In genomic region chr1:7526867-7527732, GRCh38 we compare ENCODE assay signal across 14 cellular contexts.
DNase-seq lines count a peak whose midpoint lies in the region; ATAC-seq, FAIRE-seq and TF ChIP-seq lines count a peak whose summit lies in the region.
"Had no signal": no experiment of that assay in that cellular context is flagged by ENCODE, and none has a peak within 500 bp of the region (broad histone marks: within the 10 kb centered on the region; RNA-seq: fewer than 3 reads in every experiment).

No MANE protein-coding gene starts in this region.

- in situ Hi-C loops in IMR-90 (cut with MboI; ENCODE audit: low sequenced_read_pairs) = no loop called here

- H3K4me3 Mint-ChIP-seq in osteocyte (ENCODE audit: unreplicated experiment) = no peak overlapping the region
- H3K4me3 Mint-ChIP-seq in activated CD4-positive, alpha-beta T cell treated with anti-CD3 and anti-CD28 coated beads, Interleukin-2, amount 10 ng/mL, durations not matched to agents 7 days and 5 days = no peak overlapping the region

- CTCF ChIA-PET in IMR-90 (lab: Yijun Ruan, JAX) = no interaction called here
- CTCF ChIA-PET in activated CD4-positive, alpha-beta T cell treated with anti-CD3 and anti-CD28 coated beads, Interleukin-2, amount 10 ng/mL, durations not matched to agents 7 days and 5 days (lab: Charles Lee) = interaction anchor here (0.9 to 1.5 kb wide), 2 partner anchors 10 to 11 kb away, joined by 3 to 5 read pairs; no protein-coding TSS in a partner anchor

- H3K9me1 ChIP-seq in IMR-90 (ENCODE audit: insufficient read depth, low read length) = 0 out of 2 replicates have a peak, but pooled peaks cover 3% of the 10 kb centered on the region

- no peak overlapping the region for H4K5ac ChIP-seq in IMR-90 (ENCODE audit: low read depth, low read length)

- H4K8ac ChIP-seq in IMR-90 (ENCODE audit: low read depth in 2 of 2, low read length in 2 of 2) = peak overlapping the region in 1 of 2 experiments; percentile 53; a peak in 1 of 4 replicates

- H3K27me3 ChIP-seq in IMR-90 (ENCODE audit: control insufficient read depth, insufficient read depth, low read length) (no peaks in the 10 kb centered on the region), bronchial epithelial cell (ENCODE audit: control insufficient read depth, insufficient read depth, low read length) (no peaks in the 10 kb centered on the region)
- H3K27me3 ChIP-seq: left lung had no signal

- peak overlapping the region; percentile 73 for H2AFZ ChIP-seq in IMR-90 (replicated peaks; ENCODE audit: low read length, poor library complexity)

- H2AK5ac ChIP-seq in IMR-90 (ENCODE audit: low read depth, low read length) = no peak overlapping the region

- BruUV-seq in IMR-90 (replicated peaks; lab: Mats Ljungman, UMichigan) = no TSS peak

- no peaks in the 10 kb centered on the region for H4K20me1 ChIP-seq in IMR-90 (ENCODE audit: insufficient read depth, low read length)

- H3K27ac ChIP-seq in IMR-90 (ENCODE audit: insufficient read depth, low read length) = no peak overlapping the region
- H3K27ac ChIP-seq: left lung, WERI-Rb-1 had no signal

- H3K27me3 Mint-ChIP-seq in osteocyte (ENCODE audit: unreplicated experiment) = no peaks in the 10 kb centered on the region
- no peaks in the 10 kb centered on the region for H3K27me3 Mint-ChIP-seq in activated CD4-positive, alpha-beta T cell treated with anti-CD3 and anti-CD28 coated beads, Interleukin-2, amount 10 ng/mL, durations not matched to agents 7 days and 5 days

- H3K4me1 ChIP-seq in IMR-90 (ENCODE audit: control insufficient read depth, insufficient read depth, low read length) = peaks cover 8% of the 10 kb centered on the region
- H3K4me1 ChIP-seq: left lung had no signal

- H3K9me3 ChIP-seq in IMR-90 (ENCODE audit: control insufficient read depth, insufficient read depth, low read length) = no peaks in the 10 kb centered on the region
- H3K9me3 ChIP-seq: left lung had no signal

- peak overlapping the region; percentile 29 for H2BK5ac ChIP-seq in IMR-90 (ENCODE audit: low read depth, low read length, poor library complexity, severe bottlenecking)

- TF ChIP-seq CTCF in IMR-90 (conservative IDR thresholded peaks at IDR 0.05; ENCODE audit: low read depth, low read length) (no peak), bronchial epithelial cell (IDR thresholded peaks at IDR 0.05; ENCODE audit: insufficient read depth, low read length, severe bottlenecking) (no peak), osteocyte (IDR thresholded peaks at IDR 0.05) (no peak)

- no peak for TF ChIP-seq POLR2A in IMR-90 (IDR thresholded peaks at IDR 0.05; ENCODE audit: low read depth, low read length)

- peak; percentile 85 for DNase-seq in EH (ENCODE audit: low read depth)
- DNase-seq in IMR-90 = peak; percentile 84
- DNase-seq in bronchial epithelial cell (ENCODE audit: low read depth) = peak; percentile 54
- DNase-seq in osteocyte (ENCODE audit: extremely low spot score, unreplicated experiment) = no peak
- DNase-seq in NCI-H2196 treated with DMSO at 0.1 percent for 48 hours (lab: John Stamatoyannopoulos, UW; ENCODE audit: unreplicated experiment) = no peak
- DNase-seq in activated CD4-positive, alpha-beta T cell treated with anti-CD3 and anti-CD28 coated beads, Interleukin-2, amount 10 ng/mL, durations not matched to agents 7 days and 5 days = no peak
- DNase-seq in stimulated activated CD4-positive, alpha-beta T cell treated with anti-CD3 and anti-CD28 coated beads, Interleukin-4, amount 100 ng/mL, for 1 hour = no peak
- DNase-seq: activated naive CD4-positive, alpha-beta T cell treated with anti-CD3 and anti-CD28 coated beads, Interleukin-2, amount 50 U/mL, for 16 hours; C1 segment of cervical spinal cord; DMS53; NCI-H526 treated with DMSO at 0.1 percent for 48 hours; stimulated activated CD4-positive, alpha-beta T cell treated with anti-CD3 and anti-CD28 coated beads, Interleukin-12 subunit alpha, Interleukin-12 subunit beta, amount 100 ng/mL, for 4 hours; WERI-Rb-1 had no signal

- no peak overlapping the region for H2BK15ac ChIP-seq in IMR-90 (ENCODE audit: low read depth, low read length)

- intact Hi-C loops in IMR-90 (cut with micrococcal nuclease) = no loop called here

- H3K23ac ChIP-seq in IMR-90 (ENCODE audit: low read depth, low read length) = no peak overlapping the region

- H3K4me2 ChIP-seq in IMR-90 (ENCODE audit: low read depth, low read length) = no peak overlapping the region

- H3K56ac ChIP-seq in IMR-90 (ENCODE audit: extremely low read depth, insufficient read depth, low read length) = no peak overlapping the region

- no peak overlapping the region for H2AK9ac ChIP-seq in IMR-90 (replicated peaks; ENCODE audit: low read depth, low read length, poor library complexity)

- no peak overlapping the region for H3K4ac ChIP-seq in IMR-90 (ENCODE audit: low read depth, low read length)

- H3K14ac ChIP-seq in IMR-90 (replicated peaks; ENCODE audit: low read depth, low read length) = no peak overlapping the region

- H3K27ac Mint-ChIP-seq in osteocyte (ENCODE audit: unreplicated experiment) = peak overlapping the region; percentile 50
- no peak overlapping the region for H3K27ac Mint-ChIP-seq in activated CD4-positive, alpha-beta T cell treated with anti-CD3 and anti-CD28 coated beads, Interleukin-2, amount 10 ng/mL, durations not matched to agents 7 days and 5 days

- H3K9ac ChIP-seq in IMR-90 (ENCODE audit: low read depth, low read length) = no peak overlapping the region

- no peaks in the 10 kb centered on the region for H3K9me3 Mint-ChIP-seq in osteocyte (ENCODE audit: unreplicated experiment)
- no peaks in the 10 kb centered on the region for H3K9me3 Mint-ChIP-seq in activated CD4-positive, alpha-beta T cell treated with anti-CD3 and anti-CD28 coated beads, Interleukin-2, amount 10 ng/mL, durations not matched to agents 7 days and 5 days

- peak; percentile 41 for ATAC-seq in IMR-90 (ENCODE audit: low read depth)

- no peak overlapping the region for H2BK20ac ChIP-seq in IMR-90 (ENCODE audit: low read depth, low read length)

- POLR2A ChIA-PET in IMR-90 (lab: Charles Lee; ENCODE audit: unreplicated experiment) = no interaction called here
- POLR2A ChIA-PET in activated CD4-positive, alpha-beta T cell treated with anti-CD3 and anti-CD28 coated beads, Interleukin-2, amount 10 ng/mL, durations not matched to agents 7 days and 5 days (lab: Charles Lee) = no interaction called here

- dilution Hi-C loops in IMR-90 (cut with HindIII; ENCODE audit: low sequenced_read_pairs, unreplicated experiment) = no loop called here

- H3K18ac ChIP-seq in IMR-90 (ENCODE audit: low read depth, low read length) = no peak overlapping the region

- H3K36me3 Mint-ChIP-seq in osteocyte (ENCODE audit: unreplicated experiment) = no peaks in the 10 kb centered on the region
- H3K36me3 Mint-ChIP-seq in activated CD4-positive, alpha-beta T cell treated with anti-CD3 and anti-CD28 coated beads, Interleukin-2, amount 10 ng/mL, durations not matched to agents 7 days and 5 days (ENCODE audit: low read depth) = no peaks in the 10 kb centered on the region

- no peak for FAIRE-seq in bronchial epithelial cell (lab: Jason Lieb, UNC)

- H4K91ac ChIP-seq in IMR-90 (ENCODE audit: insufficient read depth, low read depth, low read length) = no peak overlapping the region

- H3K36me3 ChIP-seq in IMR-90 (ENCODE audit: control insufficient read depth, insufficient read depth, low read length) (no peaks in the 10 kb centered on the region), bronchial epithelial cell (ENCODE audit: control insufficient read depth, insufficient read depth, low read length) (no peaks in the 10 kb centered on the region)
- H3K36me3 ChIP-seq: left lung, WERI-Rb-1 had no signal

- TF ChIP-seq RAD21 in IMR-90 (IDR thresholded peaks at IDR 0.05; ENCODE audit: low read length) = no peak

- no peaks in the 10 kb centered on the region for H3K79me1 ChIP-seq in IMR-90 (ENCODE audit: low read depth in 1 of 2, low read length in 2 of 2)

- no peak overlapping the region for H2BK120ac ChIP-seq in IMR-90 (ENCODE audit: low read depth, low read length)

- WGBS in IMR-90 (ENCODE audit: extremely low coverage in 2 of 2, insufficient read length in 1 of 2), 2 experiments = 80% methylated on average over 1 of the region's 12 CpGs; no CpG with 5 or more reads in 1 of the 2 experiments

- H3K4me1 Mint-ChIP-seq in osteocyte (ENCODE audit: unreplicated experiment) = peaks cover 23% of the 10 kb centered on the region
- H3K4me1 Mint-ChIP-seq in activated CD4-positive, alpha-beta T cell treated with anti-CD3 and anti-CD28 coated beads, Interleukin-2, amount 10 ng/mL, durations not matched to agents 7 days and 5 days = no peaks in the 10 kb centered on the region

- H3K4me3 ChIP-seq in IMR-90 (ENCODE audit: insufficient read depth, low read depth, low read length) (no peak overlapping the region), bronchial epithelial cell (ENCODE audit: low read depth, low read length) (no peak overlapping the region)
- H3K4me3 ChIP-seq: left lung had no signal

TF ChIP-seq in IMR-90, 13 proteins besides CTCF, POLR2A, EP300 and RAD21:
- peak; percentile 36; the same call in 1 of the 2 replicates for TF ChIP-seq FOS (IDR thresholded peaks at IDR 0.05; ENCODE audit: low read depth, low read length)
- no peak for TF ChIP-seq RFX5 (IDR thresholded peaks at IDR 0.05; ENCODE audit: low read depth, low read length)
- no peak for TF ChIP-seq CHD1 (IDR thresholded peaks at IDR 0.05; ENCODE audit: low read depth, low read length)
TF ChIP-seq in IMR-90: peak in this region for 1.

Comparison
In these comparisons a context has a peak if more than half of its experiments do, and no peak if none do; other contexts are left out.
1. DNase-seq: peak in EH (single experiment), IMR-90 (single experiment) and bronchial epithelial cell (single experiment); none in osteocyte (single experiment), NCI-H2196 treated with DMSO at 0.1 percent for 48 hours (single experiment), activated CD4-positive, alpha-beta T cell treated with anti-CD3 and anti-CD28 coated beads, Interleukin-2, amount 10 ng/mL, durations not matched to agents 7 days and 5 days (single experiment) and stimulated activated CD4-positive, alpha-beta T cell treated with anti-CD3 and anti-CD28 coated beads, Interleukin-4, amount 100 ng/mL, for 1 hour (single experiment).